In genomic region chr7:121053219-121053618, GRCh38 we compare ENCODE assay signal across 40 cellular contexts.
"Had no signal": no experiment of that assay in that cellular context is flagged by ENCODE, and none has a peak within 500 bp of the region (broad histone marks: within the 10 kb centered on the region; RNA-seq: fewer than 3 reads in every experiment).

No MANE protein-coding gene starts in this region.

- H3K27ac ChIP-seq: adrenal gland, ascending aorta, body of pancreas, brain microvascular endothelial cell, breast epithelium, cardiac muscle cell had no signal

- H3K36me3 Mint-ChIP-seq: activated naive CD4-positive, alpha-beta T cell treated with anti-CD3 and anti-CD28 coated beads, Interleukin-2, amount 10 ng/mL, durations not matched to agents 7 days and 5 days; activated naive CD4-positive, alpha-beta T cell treated with anti-CD3 and anti-CD28 coated beads, Interleukin-2, amount 50 U/mL, for 72 hours; activated naive CD8-positive, alpha-beta T cell; activated naive CD8-positive, alpha-beta T cell treated with anti-CD3 and anti-CD28 coated beads for 36 hours; activated naive CD8-positive, alpha-beta T cell treated with anti-CD3 and anti-CD28 coated beads, Interleukin-2, amount 10 ng/mL, durations not matched to agents 7 days and 5 days; brain had no signal

- ATAC-seq: activated naive CD4-positive, alpha-beta T cell treated with anti-CD3 and anti-CD28 coated beads, Interleukin-2, amount 50 U/mL, for 72 hours; activated naive CD8-positive, alpha-beta T cell treated with anti-CD3 and anti-CD28 coated beads, Interleukin-2, amount 50 U/mL, for 24 hours; activated T-cell treated with anti-CD3 and anti-CD28 coated beads, Interleukin-2, amount 50 U/mL, for 4 hours; activated T-cell treated with anti-CD3 and anti-CD28 coated beads, Interleukin-2, amount 50 U/mL, for 72 hours; activated T-helper 17 cell treated with anti-CD3 and anti-CD28 coated beads, Interleukin-2, amount 50 U/mL, for 72 hours; body of pancreas had no signal

- H3K27me3 Mint-ChIP-seq: brain had no signal

- H3K27ac Mint-ChIP-seq: activated naive CD4-positive, alpha-beta T cell treated with anti-CD3 and anti-CD28 coated beads for 36 hours; activated naive CD4-positive, alpha-beta T cell treated with anti-CD3 and anti-CD28 coated beads, Interleukin-2, amount 10 ng/mL, durations not matched to agents 7 days and 5 days; activated naive CD4-positive, alpha-beta T cell treated with anti-CD3 and anti-CD28 coated beads, Interleukin-2, amount 50 U/mL, for 24 hours; activated naive CD4-positive, alpha-beta T cell treated with anti-CD3 and anti-CD28 coated beads, Interleukin-2, amount 50 U/mL, for 72 hours; activated naive CD8-positive, alpha-beta T cell; activated naive CD8-positive, alpha-beta T cell treated with anti-CD3 and anti-CD28 coated beads for 36 hours; activated naive CD8-positive, alpha-beta T cell treated with anti-CD3 and anti-CD28 coated beads, Interleukin-2, amount 10 ng/mL, durations not matched to agents 7 days and 5 days; activated naive CD8-positive, alpha-beta T cell treated with anti-CD3 and anti-CD28 coated beads, Interleukin-2, amount 50 U/mL, for 24 hours; activated T-cell treated with anti-CD3 and anti-CD28 coated beads, Interleukin-2, amount 50 U/mL, for 24 hours; activated T-cell treated with anti-CD3 and anti-CD28 coated beads, Interleukin-2, amount 50 U/mL, for 72 hours; activated T-helper 1 cell treated with anti-CD3 and anti-CD28 coated beads, Interleukin-12 subunit alpha, Interleukin-12 subunit beta, Interleukin-2, Interleukin-4 antibody, amounts not matched to agents 30 ng/mL and 10 ng/mL and 1 ng/mL, durations not matched to agents 14 hours and 24 hours and 36 hours; activated T-helper 17 cell treated with anti-CD3 and anti-CD28 coated beads, Interleukin-2, amount 50 U/mL, for 72 hours; activated T-helper 2 cell treated with anti-CD3 and anti-CD28 coated beads, Interferon-gamma antibody, Interleukin-2, Interleukin-4, amounts not matched to agents 10 μg/mL and 5 μg/mL and 100 μg/mL, durations not matched to agents 14 hours and 24 hours and 36 hours; brain had no signal

- H3K9me3 ChIP-seq: adrenal gland, ascending aorta, body of pancreas, breast epithelium had no signal

- H3K36me3 ChIP-seq: adrenal gland, brain microvascular endothelial cell, breast epithelium, cardiac muscle cell had no signal

- H3K27me3 ChIP-seq: adrenal gland, ascending aorta, body of pancreas, brain microvascular endothelial cell, breast epithelium, cardiac muscle cell had no signal

- FAIRE-seq: astrocyte, bronchial epithelial cell had no signal

- DNase-seq: activated effector memory CD4-positive, alpha-beta T cell treated with Interleukin-2 at 50 U/mL for 16 hours; activated gamma-delta T cell; activated gamma-delta T cell treated with Interleukin-2 at 50 U/mL for 16 hours; activated naive CD4-positive, alpha-beta T cell; activated naive CD4-positive, alpha-beta T cell treated with anti-CD3 and anti-CD28 coated beads for 36 hours; activated naive CD4-positive, alpha-beta T cell treated with anti-CD3 and anti-CD28 coated beads, Interleukin-2, amount 10 ng/mL, durations not matched to agents 7 days and 5 days; activated naive CD4-positive, alpha-beta T cell treated with anti-CD3 and anti-CD28 coated beads, Interleukin-2, amount 50 U/mL, for 16 hours; activated naive CD4-positive, alpha-beta T cell treated with Interleukin-2 at 50 U/mL for 16 hours; activated naive CD8-positive, alpha-beta T cell treated with anti-CD3 and anti-CD28 coated beads for 36 hours; activated naive CD8-positive, alpha-beta T cell treated with anti-CD3 and anti-CD28 coated beads, Interleukin-2, amount 10 ng/mL, durations not matched to agents 7 days and 5 days; activated naive CD8-positive, alpha-beta T cell treated with anti-CD3 and anti-CD28 coated beads, Interleukin-2, amount 50 U/mL, for 24 hours; activated T-cell treated with anti-CD3 and anti-CD28 coated beads for 4 hours; activated T-cell treated with anti-CD3 and anti-CD28 coated beads, Interleukin-2, amount 50 U/mL, for 1 hour; activated T-cell treated with anti-CD3 and anti-CD28 coated beads, Interleukin-2, amount 50 U/mL, for 24 hours; activated T-cell treated with anti-CD3 and anti-CD28 coated beads, Interleukin-2, amount 50 U/mL, for 4 hours; activated T-cell treated with anti-CD3 and anti-CD28 coated beads, Interleukin-2, amount 50 U/mL, for 48 hours; activated T-cell treated with anti-CD3 and anti-CD28 coated beads, Interleukin-2, amount 50 U/mL, for 72 hours; adrenal gland; amniotic stem cell; amygdala; anterior cingulate cortex; aorta; body of pancreas; brain microvascular endothelial cell; caudate nucleus; central memory CD4-positive, alpha-beta T cell; cerebellar nuclear complex had no signal

- H3K4me3 Mint-ChIP-seq: activated naive CD4-positive, alpha-beta T cell treated with anti-CD3 and anti-CD28 coated beads for 36 hours; activated naive CD4-positive, alpha-beta T cell treated with anti-CD3 and anti-CD28 coated beads, Interleukin-2, amount 10 ng/mL, durations not matched to agents 7 days and 5 days; activated naive CD4-positive, alpha-beta T cell treated with anti-CD3 and anti-CD28 coated beads, Interleukin-2, amount 50 U/mL, for 24 hours; activated naive CD8-positive, alpha-beta T cell; activated naive CD8-positive, alpha-beta T cell treated with anti-CD3 and anti-CD28 coated beads for 36 hours; activated naive CD8-positive, alpha-beta T cell treated with anti-CD3 and anti-CD28 coated beads, Interleukin-2, amount 10 ng/mL, durations not matched to agents 7 days and 5 days; activated naive CD8-positive, alpha-beta T cell treated with anti-CD3 and anti-CD28 coated beads, Interleukin-2, amount 50 U/mL, for 24 hours; activated T-cell treated with anti-CD3 and anti-CD28 coated beads, Interleukin-2, amount 50 U/mL, for 24 hours; activated T-cell treated with anti-CD3 and anti-CD28 coated beads, Interleukin-2, amount 50 U/mL, for 4 hours; activated T-cell treated with anti-CD3 and anti-CD28 coated beads, Interleukin-2, amount 50 U/mL, for 72 hours; activated T-helper 1 cell treated with anti-CD3 and anti-CD28 coated beads, Interleukin-12 subunit alpha, Interleukin-12 subunit beta, Interleukin-2, Interleukin-4 antibody, amounts not matched to agents 30 ng/mL and 10 ng/mL and 1 ng/mL, durations not matched to agents 14 hours and 24 hours and 36 hours; activated T-helper 17 cell treated with anti-CD3 and anti-CD28 coated beads, Interleukin-2, amount 50 U/mL, for 72 hours; brain; central memory CD8-positive, alpha-beta T cell had no signal

- H3K4me1 Mint-ChIP-seq: activated naive CD4-positive, alpha-beta T cell treated with anti-CD3 and anti-CD28 coated beads, Interleukin-2, amount 10 ng/mL, durations not matched to agents 7 days and 5 days; activated naive CD4-positive, alpha-beta T cell treated with anti-CD3 and anti-CD28 coated beads, Interleukin-2, amount 50 U/mL, for 24 hours; activated naive CD8-positive, alpha-beta T cell treated with anti-CD3 and anti-CD28 coated beads for 36 hours; activated naive CD8-positive, alpha-beta T cell treated with anti-CD3 and anti-CD28 coated beads, Interleukin-2, amount 10 ng/mL, durations not matched to agents 7 days and 5 days; activated naive CD8-positive, alpha-beta T cell treated with anti-CD3 and anti-CD28 coated beads, Interleukin-2, amount 50 U/mL, for 24 hours; activated T-helper 17 cell treated with anti-CD3 and anti-CD28 coated beads, Interleukin-2, amount 50 U/mL, for 72 hours; brain; central memory CD8-positive, alpha-beta T cell had no signal

- H3K4me3 ChIP-seq: adrenal gland, ascending aorta, body of pancreas, breast epithelium, cardiac muscle cell had no signal

- H3K9me3 Mint-ChIP-seq: activated naive CD4-positive, alpha-beta T cell treated with anti-CD3 and anti-CD28 coated beads for 36 hours; activated naive CD4-positive, alpha-beta T cell treated with anti-CD3 and anti-CD28 coated beads, Interleukin-2, amount 10 ng/mL, durations not matched to agents 7 days and 5 days; activated naive CD4-positive, alpha-beta T cell treated with anti-CD3 and anti-CD28 coated beads, Interleukin-2, amount 50 U/mL, for 24 hours; activated naive CD4-positive, alpha-beta T cell treated with anti-CD3 and anti-CD28 coated beads, Interleukin-2, amount 50 U/mL, for 72 hours; activated naive CD8-positive, alpha-beta T cell treated with anti-CD3 and anti-CD28 coated beads for 36 hours; activated naive CD8-positive, alpha-beta T cell treated with anti-CD3 and anti-CD28 coated beads, Interleukin-2, amount 10 ng/mL, durations not matched to agents 7 days and 5 days; activated naive CD8-positive, alpha-beta T cell treated with anti-CD3 and anti-CD28 coated beads, Interleukin-2, amount 50 U/mL, for 24 hours; activated T-cell treated with anti-CD3 and anti-CD28 coated beads, Interleukin-2, amount 50 U/mL, for 24 hours; activated T-cell treated with anti-CD3 and anti-CD28 coated beads, Interleukin-2, amount 50 U/mL, for 4 hours; activated T-cell treated with anti-CD3 and anti-CD28 coated beads, Interleukin-2, amount 50 U/mL, for 72 hours; activated T-helper 1 cell treated with anti-CD3 and anti-CD28 coated beads, Interleukin-12 subunit alpha, Interleukin-12 subunit beta, Interleukin-2, Interleukin-4 antibody, amounts not matched to agents 30 ng/mL and 10 ng/mL and 1 ng/mL, durations not matched to agents 14 hours and 24 hours and 36 hours; activated T-helper 17 cell treated with anti-CD3 and anti-CD28 coated beads, Interleukin-2, amount 50 U/mL, for 72 hours; activated T-helper 2 cell treated with anti-CD3 and anti-CD28 coated beads, Interferon-gamma antibody, Interleukin-2, Interleukin-4, amounts not matched to agents 10 μg/mL and 5 μg/mL and 100 μg/mL, durations not matched to agents 14 hours and 24 hours and 36 hours; brain; central memory CD8-positive, alpha-beta T cell had no signal

- H3K4me1 ChIP-seq: body of pancreas, breast epithelium had no signal
